Comparison of ENCODE assay signal across 8 cellular contexts in genomic region chr2:60560734-60561649, GRCh38. TPM values are rescaled to one million over a fixed set of nuclear protein-coding genes. Genes with fewer than 3 reads are reported as not detected.
A peak's percentile ranks its signal among the peaks of the same experiment; 100 is the strongest.
DNase-seq lines count a peak whose midpoint lies in the region; ATAC-seq, FAIRE-seq and TF ChIP-seq lines count a peak whose summit lies in the region.

No MANE protein-coding gene starts in this region.

- H2AFZ ChIP-seq in SK-N-SH (ENCODE audit: low read depth), result no peak overlapping the region

- H3K4me1 ChIP-seq in SK-N-SH (ENCODE audit: control insufficient read depth in 1 of 2, insufficient read depth in 2 of 2, low read depth in 1 of 2, low read length in 1 of 2) (0 out of 4 replicates have a peak, but pooled peaks cover 0 to 6% of the 10 kb centered on the region in 2 experiments), heart right ventricle (peaks cover 0 to 16% (median 4%) of the 10 kb centered on the region in 9 donors), thoracic aorta (ENCODE audit: control insufficient read depth in 1 of 2, low read depth in 2 of 2) (peaks cover 0 to 6% of the 10 kb centered on the region in 2 donors)

- H3K9me3 ChIP-seq in SK-N-SH (no peaks in the 10 kb centered on the region), heart right ventricle (no peaks in the 10 kb centered on the region), thoracic aorta (no peaks in the 10 kb centered on the region)

- H3F3A ChIP-seq in SK-N-SH (replicated peaks; ENCODE audit: insufficient read depth), result peaks cover 3% of the 10 kb centered on the region

- no peaks in the 10 kb centered on the region for H3K9me2 ChIP-seq in SK-N-SH

- H3K36me3 ChIP-seq in SK-N-SH (replicated peaks in 1 of 2; ENCODE audit: control insufficient read depth in 1 of 2, insufficient read depth in 2 of 2, low read length in 1 of 2), result no peaks in the 10 kb centered on the region
- no peaks in the 10 kb centered on the region for H3K36me3 ChIP-seq in heart right ventricle
- no peaks in the 10 kb centered on the region for H3K36me3 ChIP-seq in thoracic aorta

- TF ChIP-seq CTCF in CD14-positive monocyte (IDR thresholded peaks at IDR 0.05) (peak; percentile 61), SK-N-SH (IDR thresholded peaks at IDR 0.05) (peak; percentile 66), heart right ventricle (IDR thresholded peaks at IDR 0.05) (peak in 7 of 9 donors; percentile 38 to 52 (median 47)), thoracic aorta (IDR thresholded peaks at IDR 0.05) (peak; percentile 14)

- H3K27me3 Mint-ChIP-seq in CD14-positive monocyte (ENCODE audit: low read depth in 3 of 3), result peaks cover 0 to 2% (median 1%) of the 10 kb centered on the region in 3 donors

- POLR2A ChIA-PET in SK-N-SH (lab: Yijun Ruan, JAX), result no interaction called here

- no peak overlapping the region for H3K4me3 Mint-ChIP-seq in CD14-positive monocyte

- peaks cover 0 to 2% (median 0%) of the 10 kb centered on the region in 7 donors for H3K9me3 Mint-ChIP-seq in CD14-positive monocyte

- H4K20me1 ChIP-seq in SK-N-SH (ENCODE audit: insufficient read depth), result no peaks in the 10 kb centered on the region

- H3K27ac ChIP-seq in SK-N-SH (ENCODE audit: low read depth in 2 of 2, low read length in 1 of 2) (no peak overlapping the region), heart right ventricle (no peak overlapping the region), thoracic aorta (no peak overlapping the region)

- H3K27me3 ChIP-seq in SK-N-SH (ENCODE audit: insufficient read depth) (peaks cover 33% of the 10 kb centered on the region), heart right ventricle (peaks cover 0 to 87% (median 78%) of the 10 kb centered on the region in 7 donors), thoracic aorta (replicated peaks; ENCODE audit: insufficient read depth) (peaks cover 3% of the 10 kb centered on the region)

- no peak overlapping the region for H3K4me2 ChIP-seq in SK-N-SH

- CTCF ChIA-PET in SK-N-SH (lab: Yijun Ruan, JAX), result interaction anchor here (0.6 to 18.8 kb wide), 18 partner anchors 9 to 1718 kb away, joined by 3 to 324 read pairs (median 4); no protein-coding TSS in a partner anchor

- intact Hi-C loops in CD14-positive monocyte (cut with micrococcal nuclease) (no loop called here), heart right ventricle (cut with DNase I) (loop anchor here in 1 of 10 donors (10.0 kb wide), 1 partner anchor 1256 kb away; no protein-coding TSS in a partner anchor)

- no peak for DNase-seq in CD14-positive monocyte (ENCODE audit: low spot score)
- DNase-seq in GM18507 (ENCODE audit: extremely low spot score, insufficient read length, low read depth), result no peak
- no peak for DNase-seq in SK-N-SH
- no peak for DNase-seq in heart right ventricle
- DNase-seq in thoracic aorta (ENCODE audit: low spot score), result no peak
- DNase-seq in dedifferentiated amniotic fluid mesenchymal stem cell (ENCODE audit: extremely low spot score), result no peak
- DNase-seq in DMS79 treated with DMSO at 0.1 percent for 48 hours (lab: John Stamatoyannopoulos, UW), result no peak

- TF ChIP-seq EP300 in SK-N-SH (IDR thresholded peaks at IDR 0.05; ENCODE audit: borderline replicate concordance in 1 of 2, low read depth in 1 of 2, low read length in 1 of 2), result no peak

- peaks cover 40% of the 10 kb centered on the region for H3K4me1 Mint-ChIP-seq in CD14-positive monocyte

- H3K27ac Mint-ChIP-seq in CD14-positive monocyte, result peak overlapping the region; percentile 3 to 65 (median 32)

- H3K4me3 ChIP-seq in SK-N-SH (ENCODE audit: low read depth in 2 of 2, low read length in 1 of 2), result no peak overlapping the region
- H3K4me3 ChIP-seq in heart right ventricle, result no peak overlapping the region
- no peak overlapping the region for H3K4me3 ChIP-seq in thoracic aorta

- H3K36me3 Mint-ChIP-seq in CD14-positive monocyte, result no peaks in the 10 kb centered on the region

- no peaks in the 10 kb centered on the region for H3K79me2 ChIP-seq in SK-N-SH (ENCODE audit: insufficient read depth)

- peak; percentile 50 for TF ChIP-seq RAD21 in SK-N-SH (IDR thresholded peaks at IDR 0.05; ENCODE audit: low read length)

- FAIRE-seq in GM18507 (lab: Jason Lieb, UNC), result peak; percentile 81

- 30% methylated on average over 5 of the region's 5 CpGs for WGBS in SK-N-SH (ENCODE audit: low lambda C conversion rate)
- WGBS in heart right ventricle, 2 donors, result 71 to 73% methylated on average over 5 of the region's 5 CpGs

- peak; percentile 70 for ATAC-seq in HG03280 (IDR thresholded peaks at IDR 0.05; ENCODE audit: unreplicated experiment)
- peak in 2 of 8 donors; percentile 52 to 71 for ATAC-seq in heart right ventricle
- no peak for ATAC-seq in thoracic aorta (ENCODE audit: insufficient number of reproducible peaks, low FRiP score, low read depth)

- no peak overlapping the region for H3K9ac ChIP-seq in SK-N-SH

TF ChIP-seq in SK-N-SH, 30 proteins besides CTCF, POLR2A, EP300 and RAD21:
- TF ChIP-seq GABPA (IDR thresholded peaks at IDR 0.05; ENCODE audit: low read depth), result no peak
- no peak for TF ChIP-seq REST (IDR thresholded peaks at IDR 0.05; ENCODE audit: low read depth, low read length)
- no peak for TF ChIP-seq ZBTB33 (IDR thresholded peaks at IDR 0.05; ENCODE audit: borderline replicate concordance, low read depth)
- no peak for TF ChIP-seq RXRA (IDR thresholded peaks at IDR 0.05; ENCODE audit: borderline replicate concordance, low read depth)
- no peak for TF ChIP-seq TAF1 (IDR thresholded peaks at IDR 0.05; ENCODE audit: borderline replicate concordance, low read depth, low read length)
- peak; percentile 50 for TF ChIP-seq SMC3 (IDR thresholded peaks at IDR 0.05; ENCODE audit: low read depth, low read length)

RNA-seq across cellular contexts. Expression of gene BCL11A, which starts 7.5 kb away (rescaled TPM):
- 10 to 100 TPM in 1 of 2 donors, 1 to 10 TPM in 1; 8.7 to 11.1 TPM for polyA plus RNA-seq in CD14-positive monocyte
- 1.9 and 2.4 TPM in 2 replicates for polyA plus RNA-seq in SK-N-SH (2012; rRNA removed)
- 1.8 and 2.3 TPM in 2 replicates for polyA plus RNA-seq in SK-N-SH (2012; cell fraction: cytosol; rRNA removed)
- 3.6 and 5.5 TPM in 2 replicates for polyA plus RNA-seq in SK-N-SH (2012; cell fraction: nucleus; rRNA removed)
- total RNA-seq in heart right ventricle, result 10 to 100 TPM; 19.5 to 38.5 (median 23.4) TPM
- polyA plus RNA-seq in heart right ventricle, result 10 to 100 TPM in 1 of 2 donors, 1 to 10 TPM in 1; 3.2 to 22.2 TPM
- under 1 TPM; 0.41 to 0.99 TPM for total RNA-seq in thoracic aorta

Comparison
In these comparisons a context has a peak if more than half of its experiments do, and no peak if none do; other contexts are left out.
1. CTCF ChIP-seq: peak in every context shown above with its lines; median percentile 66 in SK-N-SH; 61 in CD14-positive monocyte; 47 in heart right ventricle; 14 in thoracic aorta.